Comparison of ENCODE assay signal across 1 cellular context in genomic region chr14:73719791-73720190, GRCh38.
TF ChIP-seq lines count a peak whose summit lies in the region.

No MANE protein-coding gene starts in this region.

TF ChIP-seq in GM23338, 12 proteins besides CTCF, POLR2A, EP300 and RAD21 (continued from another document):
- TF ChIP-seq ZNF462 (CRISPR knock-in tag; IDR thresholded peaks at IDR 0.05): no peak
- no peak for TF ChIP-seq EZH2phosphoT487 (IDR thresholded peaks at IDR 0.05; ENCODE audit: unreplicated experiment)
- no peak for TF ChIP-seq STAT1 (IDR thresholded peaks at IDR 0.05; ENCODE audit: unreplicated experiment)
- no peak for TF ChIP-seq ETS1 (IDR thresholded peaks at IDR 0.05)
- no peak for TF ChIP-seq CREB1 (CRISPR knock-in tag; IDR thresholded peaks at IDR 0.05; ENCODE audit: low read depth)
- TF ChIP-seq POLR2AphosphoS5 (IDR thresholded peaks at IDR 0.05; ENCODE audit: low read depth): no peak
- no peak for TF ChIP-seq JUNB (IDR thresholded peaks at IDR 0.05; ENCODE audit: unreplicated experiment)
- no peak for TF ChIP-seq ZNF114 (CRISPR knock-in tag; IDR thresholded peaks at IDR 0.05)
TF ChIP-seq in GM23338: peak in this region for 0.
